Comparison of ENCODE assay signal across 9 cellular contexts in genomic region chr1:244860914-244861610, GRCh38. TPM values are rescaled to one million over a fixed set of nuclear protein-coding genes. Genes with fewer than 3 reads are reported as not detected.
A peak's percentile ranks its signal among the peaks of the same experiment; 100 is the strongest.
DNase-seq lines count a peak whose midpoint lies in the region; ATAC-seq and TF ChIP-seq lines count a peak whose summit lies in the region.
"Had no signal": no experiment of that assay in that cellular context is flagged by ENCODE, and none has a peak within 500 bp of the region (broad histone marks: within the 10 kb centered on the region; RNA-seq: fewer than 3 reads in every experiment).

No MANE protein-coding gene starts in this region.

- no peak for ATAC-seq in activated CD8-positive, alpha-beta memory T cell treated with anti-CD3 and anti-CD28 coated beads, Interleukin-2, amount 10 ng/mL, durations not matched to agents 7 days and 5 days
- ATAC-seq in activated naive CD4-positive, alpha-beta T cell treated with anti-CD3 and anti-CD28 coated beads, Interleukin-2, amount 50 U/mL, for 72 hours, result no peak
- ATAC-seq in left lung (no peak), HG02973 (IDR thresholded peaks at IDR 0.05; ENCODE audit: unreplicated experiment) (no peak)

- intact Hi-C loops in left lung (cut with DNase I), result loop anchor here in 1 of 2 donors (10.0 kb wide), 1 partner anchor 104 kb away; a partner anchor contains a TSS
- intact Hi-C loops in thyroid gland (cut with DNase I), result loop anchor here (5.0 kb wide), 1 partner anchor 106 kb away; a partner anchor contains a TSS

- H3K27ac ChIP-seq in left lung (peak overlapping the region in 1 of 2 donors; percentile 9), thyroid gland (peak overlapping the region in 2 of 3 donors; percentile 4 to 100)

- H3K36me3 Mint-ChIP-seq in activated CD8-positive, alpha-beta memory T cell treated with anti-CD3 and anti-CD28 coated beads, Interleukin-2, amount 10 ng/mL, durations not matched to agents 7 days and 5 days, result peaks cover 65% of the 10 kb centered on the region
- H3K36me3 Mint-ChIP-seq in activated naive CD4-positive, alpha-beta T cell treated with anti-CD3 and anti-CD28 coated beads, Interleukin-2, amount 50 U/mL, for 72 hours, result peaks cover 64 to 73% of the 10 kb centered on the region in 2 donors

- TF ChIP-seq POLR2A in thyroid gland (IDR thresholded peaks at IDR 0.05), result no peak

- H3K4me1 ChIP-seq in left lung (peaks cover 32 to 72% of the 10 kb centered on the region in 2 donors), thyroid gland (peaks cover 29 to 31% of the 10 kb centered on the region in 2 donors)

- CTCF ChIA-PET in activated CD8-positive, alpha-beta memory T cell treated with anti-CD3 and anti-CD28 coated beads, Interleukin-2, amount 10 ng/mL, durations not matched to agents 7 days and 5 days (lab: Charles Lee), result interaction anchor here (0.7 to 4.4 kb wide), 8 partner anchors 9 to 181 kb away, joined by 4 to 49 read pairs (median 10); partner anchors contain the start of gene COX20

- no peaks in the 10 kb centered on the region for H3K9me3 Mint-ChIP-seq in activated CD8-positive, alpha-beta memory T cell treated with anti-CD3 and anti-CD28 coated beads, Interleukin-2, amount 10 ng/mL, durations not matched to agents 7 days and 5 days (ENCODE audit: low read depth)
- H3K9me3 Mint-ChIP-seq in activated naive CD4-positive, alpha-beta T cell treated with anti-CD3 and anti-CD28 coated beads, Interleukin-2, amount 50 U/mL, for 72 hours, result no peaks in the 10 kb centered on the region

- 4 to 10% methylated on average over 2 of the region's 2 CpGs for WGBS in thyroid gland, 2 donors

- peak overlapping the region; percentile 93 for H3K4me3 Mint-ChIP-seq in activated CD8-positive, alpha-beta memory T cell treated with anti-CD3 and anti-CD28 coated beads, Interleukin-2, amount 10 ng/mL, durations not matched to agents 7 days and 5 days

- no peaks in the 10 kb centered on the region for H3K9me3 ChIP-seq in left lung
- H3K9me3 ChIP-seq in thyroid gland, result no peaks in the 10 kb centered on the region

- no peak for DNase-seq in activated CD8-positive, alpha-beta memory T cell treated with anti-CD3 and anti-CD28 coated beads, Interleukin-2, amount 10 ng/mL, durations not matched to agents 7 days and 5 days
- DNase-seq in activated CD8-positive, alpha-beta memory T cell treated with anti-CD3 and anti-CD28 coated beads, Interleukin-2, amount 50 U/mL, for 4 hours, result no peak
- DNase-seq in activated naive CD4-positive, alpha-beta T cell treated with anti-CD3 and anti-CD28 coated beads, Interleukin-2, amount 50 U/mL, for 72 hours (ENCODE audit: low spot score in 2 of 2), result no peak
- DNase-seq in left lung (no peak), thyroid gland (no peak), NCI-H345 (lab: John Stamatoyannopoulos, UW) (no peak)
- DNase-seq in stimulated activated CD4-positive, alpha-beta T cell treated with anti-CD3 and anti-CD28 coated beads, Interleukin-4, amount 100 ng/mL, for 4 hours, result no peak
- DNase-seq: DMS79 treated with DMSO at 0.1 percent for 48 hours had no signal

- peaks cover 65% of the 10 kb centered on the region for H3K4me1 Mint-ChIP-seq in activated CD8-positive, alpha-beta memory T cell treated with anti-CD3 and anti-CD28 coated beads, Interleukin-2, amount 10 ng/mL, durations not matched to agents 7 days and 5 days

- H3K4me3 ChIP-seq in left lung (peak overlapping the region; percentile 95 to 98), thyroid gland (replicated peaks in 1 of 3) (peak overlapping the region in 1 of 3 donors; percentile 99)

- H3K36me3 ChIP-seq in left lung (peaks cover 0 to 59% of the 10 kb centered on the region in 2 donors), thyroid gland (peaks cover 41 to 42% of the 10 kb centered on the region in 2 donors)

- TF ChIP-seq CTCF in left lung (IDR thresholded peaks at IDR 0.05), result no peak
- no peak for TF ChIP-seq CTCF in thyroid gland (IDR thresholded peaks at IDR 0.05)

- H3K27me3 ChIP-seq in left lung (no peaks in the 10 kb centered on the region), thyroid gland (no peaks in the 10 kb centered on the region)

- no peaks in the 10 kb centered on the region for H3K27me3 Mint-ChIP-seq in activated CD8-positive, alpha-beta memory T cell treated with anti-CD3 and anti-CD28 coated beads, Interleukin-2, amount 10 ng/mL, durations not matched to agents 7 days and 5 days

- peak overlapping the region; percentile 83 for H3K27ac Mint-ChIP-seq in activated CD8-positive, alpha-beta memory T cell treated with anti-CD3 and anti-CD28 coated beads, Interleukin-2, amount 10 ng/mL, durations not matched to agents 7 days and 5 days
- peak overlapping the region; percentile 88 to 93 for H3K27ac Mint-ChIP-seq in activated naive CD4-positive, alpha-beta T cell treated with anti-CD3 and anti-CD28 coated beads, Interleukin-2, amount 50 U/mL, for 72 hours

RNA-seq across cellular contexts. Expression of gene HNRNPU, which starts 3.3 kb away (rescaled TPM):
- 100 to 1,000 TPM; 410 to 503 TPM for total RNA-seq in activated CD8-positive, alpha-beta memory T cell treated with anti-CD3 and anti-CD28 coated beads, Interleukin-2, amount 10 ng/mL, durations not matched to agents 7 days and 5 days
- 100 to 1,000 TPM; 304 to 406 TPM for total RNA-seq in activated naive CD4-positive, alpha-beta T cell treated with anti-CD3 and anti-CD28 coated beads, Interleukin-2, amount 50 U/mL, for 72 hours
- 100 to 1,000 TPM; 248 to 263 TPM for total RNA-seq in left lung
- total RNA-seq in thyroid gland, result 100 to 1,000 TPM; 305 to 433 (median 344) TPM

RNA-seq across cellular contexts. Expression of gene COX20, which starts 25.6 kb away (rescaled TPM):
- total RNA-seq in activated CD8-positive, alpha-beta memory T cell treated with anti-CD3 and anti-CD28 coated beads, Interleukin-2, amount 10 ng/mL, durations not matched to agents 7 days and 5 days, result 10 to 100 TPM; 21.6 to 26.3 TPM
- 10 to 100 TPM; 23.5 to 28.1 TPM for total RNA-seq in activated naive CD4-positive, alpha-beta T cell treated with anti-CD3 and anti-CD28 coated beads, Interleukin-2, amount 50 U/mL, for 72 hours
- total RNA-seq in left lung, result 10 to 100 TPM; 27.1 to 31.4 TPM
- 10 to 100 TPM; 68.8 to 83.6 (median 73.5) TPM for total RNA-seq in thyroid gland
